Comparison of ENCODE assay signal across 2 cellular contexts in genomic region chr20:35171753-35172433, GRCh38.
TF ChIP-seq lines count a peak whose summit lies in the region.

Gene PROCR, plus strand, starts transcription at chr20:35172072. Its CDS starts 83 bp downstream, at chr20:35172155.

TF ChIP-seq in H1, 55 proteins besides CTCF, POLR2A, EP300 and RAD21 (continued from another document):
- TF ChIP-seq SP1 (IDR thresholded peaks at IDR 0.05; ENCODE audit: low read depth, low read length) (peak; percentile 37; the same call in 1 of the 2 replicates), TBP (IDR thresholded peaks at IDR 0.05; ENCODE audit: low read depth, low read length) (peak; percentile 44; the same call in 1 of the 2 replicates), GTF2F1 (IDR thresholded peaks at IDR 0.05; ENCODE audit: borderline replicate concordance, low read depth, low read length) (no peak), KDM4A (IDR thresholded peaks at IDR 0.05; ENCODE audit: low read depth, low read length, severe bottlenecking) (no peak), MAX (IDR thresholded peaks at IDR 0.05) (0 out of 2 replicates have a peak, but pooled peaks have one; percentile 17), MAFK (IDR thresholded peaks at IDR 0.05; ENCODE audit: low read depth, low read length) (no peak), SAP30 (IDR thresholded peaks at IDR 0.05; ENCODE audit: insufficient read depth, insufficient replicate concordance, low read length) (no peak), RFX5 (IDR thresholded peaks at IDR 0.05; ENCODE audit: borderline replicate concordance, low read depth, low read length) (no peak), ATF3 (IDR thresholded peaks at IDR 0.05; ENCODE audit: insufficient read depth, low read depth, low read length) (no peak), SIX5 (IDR thresholded peaks at IDR 0.05; ENCODE audit: low read depth, low read length) (no peak)

TF ChIP-seq in liver, 16 proteins besides CTCF, POLR2A, EP300 and RAD21 (continued from another document):
- TF ChIP-seq MAX (IDR thresholded peaks at IDR 0.05) (peak; percentile 68), NR2F2 (IDR thresholded peaks at IDR 0.05) (peak; percentile 38), YY1 (IDR thresholded peaks at IDR 0.05) (no peak), FOXA2 (IDR thresholded peaks at IDR 0.05) (no peak), TAF1 (conservative IDR thresholded peaks at IDR 0.05) (no peak), RXRA (IDR thresholded peaks at IDR 0.05) (peak in 1 of 2 donors; percentile 8), REST (IDR thresholded peaks at IDR 0.05) (no peak), ATF3 (IDR thresholded peaks at IDR 0.05) (no peak), ZBTB33 (IDR thresholded peaks at IDR 0.05) (no peak)
